8 cellular contexts compared by ENCODE assay signal in the genomic region with DNA sequence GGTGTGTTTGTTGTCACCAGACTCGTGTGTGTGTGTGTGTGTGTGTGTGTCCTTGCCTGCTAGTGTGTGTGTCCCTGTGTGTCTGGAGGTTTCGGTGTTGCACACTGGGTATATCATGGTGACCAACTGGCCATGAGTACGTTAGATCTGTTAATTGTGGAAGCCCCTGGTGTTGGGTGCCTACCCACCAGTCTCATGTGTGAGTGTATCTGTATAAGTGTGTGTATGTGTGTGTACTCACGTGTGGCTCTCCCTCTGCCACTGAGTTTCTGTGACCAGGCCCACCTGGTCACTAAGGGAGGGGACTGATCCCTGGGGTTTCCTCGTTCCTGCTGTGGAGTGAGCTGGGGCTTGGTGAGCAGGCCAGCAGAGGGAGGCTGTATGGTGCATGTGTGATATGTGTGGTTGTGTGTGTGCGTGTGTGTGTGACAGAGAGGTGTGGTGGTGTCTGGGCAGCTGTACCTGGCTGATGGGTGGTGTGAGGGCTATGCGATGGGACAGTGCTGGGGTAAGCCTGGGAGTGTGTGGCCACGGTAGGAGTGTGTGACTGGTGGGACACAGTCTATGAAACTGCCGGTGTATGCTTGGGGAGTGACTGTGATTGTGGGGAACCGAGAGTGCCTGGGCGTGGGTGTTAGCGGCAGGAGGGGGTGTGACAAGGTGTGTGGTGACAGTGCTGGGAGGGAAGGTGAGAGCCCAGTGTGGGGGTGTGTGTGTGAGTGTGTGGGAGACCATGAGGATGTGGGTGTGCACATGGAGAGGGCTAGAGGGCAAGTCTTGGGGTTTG. TPM values are rescaled to one million over a fixed set of nuclear protein-coding genes. Genes with fewer than 3 reads are reported as not detected.
DNase-seq lines count a peak whose midpoint lies in the region; ATAC-seq and TF ChIP-seq lines count a peak whose summit lies in the region.

No MANE protein-coding gene starts in this region.

- H3K27ac ChIP-seq in DOHH2 (ENCODE audit: low read depth, low read length) (peak overlapping the region; percentile 73), esophagus muscularis mucosa (replicated peaks in 1 of 4) (peak overlapping the region; percentile 81 to 86 (median 84)), smooth muscle cell (ENCODE audit: low read depth) (peak overlapping the region; percentile 40)

- no peak for TF ChIP-seq POLR2A in esophagus muscularis mucosa (IDR thresholded peaks at IDR 0.05; ENCODE audit: low read depth)

- H3F3A ChIP-seq in DOHH2 (ENCODE audit: control insufficient read depth, insufficient read depth) (peaks cover 27% of the 10 kb centered on the region), smooth muscle cell (ENCODE audit: low read depth) (no peaks in the 10 kb centered on the region)

- ATAC-seq in HG02884 (IDR thresholded peaks at IDR 0.05; ENCODE audit: unreplicated experiment) = peak; percentile 36

- peak overlapping the region; percentile 98 for H3K4me2 ChIP-seq in DOHH2 (ENCODE audit: low read length)
- peak overlapping the region; percentile 98 for H3K4me2 ChIP-seq in smooth muscle cell

- DNase-seq in activated CD8-positive, alpha-beta memory T cell treated with anti-CD3 and anti-CD28 coated beads for 24 hours = peak; percentile 72
- DNase-seq in esophagus muscularis mucosa (ENCODE audit: extremely low spot score) (no peak), smooth muscle cell (lab: John Stamatoyannopoulos, UW; ENCODE audit: unreplicated experiment) (no peak), SKM-1 (lab: John Stamatoyannopoulos, UW; ENCODE audit: unreplicated experiment) (no peak), ecto neural progenitor cell (ENCODE audit: low spot score) (no peak), NCI-H2107 (lab: John Stamatoyannopoulos, UW) (no peak)

- no peaks in the 10 kb centered on the region for H3K9me2 ChIP-seq in DOHH2 (replicated peaks; ENCODE audit: control insufficient read depth, low read length)

- no peak for TF ChIP-seq EP300 in esophagus muscularis mucosa (IDR thresholded peaks at IDR 0.05)

- H3K4me3 ChIP-seq in DOHH2 (ENCODE audit: low read length) (peak overlapping the region; percentile 95), esophagus muscularis mucosa (peak overlapping the region; percentile 79 to 92 (median 88)), smooth muscle cell (peak overlapping the region; percentile 94)

- WGBS in esophagus muscularis mucosa = 70% methylated on average over 8 of the region's 12 CpGs
- WGBS in smooth muscle cell (ENCODE audit: low lambda C conversion rate) = 73% methylated on average over 12 of the region's 12 CpGs

- peak overlapping the region; percentile 70 for H3K9ac ChIP-seq in smooth muscle cell (ENCODE audit: low read depth)

- TF ChIP-seq CTCF in DOHH2 (IDR thresholded peaks at IDR 0.05; ENCODE audit: low read depth, low read length, poor library complexity, severe bottlenecking) (peak; percentile 30), esophagus muscularis mucosa (IDR thresholded peaks at IDR 0.05) (no peak), smooth muscle cell (IDR thresholded peaks at IDR 0.05; ENCODE audit: borderline replicate concordance, insufficient read depth, poor library complexity, severe bottlenecking) (no peak)

- H3K4me1 ChIP-seq in DOHH2 (ENCODE audit: control insufficient read depth, low read length) = peaks cover 84% of the 10 kb centered on the region
- H3K4me1 ChIP-seq in esophagus muscularis mucosa = peaks cover 36 to 82% (median 64%) of the 10 kb centered on the region in 4 donors
- peaks cover 4% of the 10 kb centered on the region for H3K4me1 ChIP-seq in smooth muscle cell (ENCODE audit: low read depth)

- H3K9me3 ChIP-seq in DOHH2 (ENCODE audit: control insufficient read depth, insufficient read depth, low read length) (no peaks in the 10 kb centered on the region), esophagus muscularis mucosa (no peaks in the 10 kb centered on the region), smooth muscle cell (replicated peaks; ENCODE audit: low read depth) (no peaks in the 10 kb centered on the region)

- H3K27me3 ChIP-seq in DOHH2 (ENCODE audit: control insufficient read depth, low read length) = no peaks in the 10 kb centered on the region
- H3K27me3 ChIP-seq in esophagus muscularis mucosa = no peaks in the 10 kb centered on the region
- no peaks in the 10 kb centered on the region for H3K27me3 ChIP-seq in smooth muscle cell (ENCODE audit: low read depth)

- H3K79me2 ChIP-seq in DOHH2 (ENCODE audit: control insufficient read depth, low read length) = peaks cover 73% of the 10 kb centered on the region
- no peaks in the 10 kb centered on the region for H3K79me2 ChIP-seq in smooth muscle cell (ENCODE audit: low read depth)

- intact Hi-C loops in esophagus muscularis mucosa (cut with DNase I) = no loop called here

- H3K36me3 ChIP-seq in DOHH2 (ENCODE audit: control insufficient read depth, low read length) = peaks cover 48% of the 10 kb centered on the region
- peaks cover 0 to 6% (median 0%) of the 10 kb centered on the region in 4 donors for H3K36me3 ChIP-seq in esophagus muscularis mucosa
- H3K36me3 ChIP-seq in smooth muscle cell (ENCODE audit: low read depth) = no peaks in the 10 kb centered on the region

- H4K20me1 ChIP-seq in DOHH2 (ENCODE audit: control insufficient read depth, insufficient read depth, low read depth, low read length) (peaks cover 27% of the 10 kb centered on the region; the same call in 1 of the 2 replicates), smooth muscle cell (ENCODE audit: low read depth) (peaks cover 50% of the 10 kb centered on the region)

- H2AFZ ChIP-seq in smooth muscle cell (ENCODE audit: low read depth) = no peak overlapping the region

RNA-seq across cellular contexts. Expression of a gene that starts 1.9 kb away (rescaled TPM):
- 10 to 100 TPM in 3 of 4 donors, 1 to 10 TPM in 1; 7.0 to 16.7 (median 12.4) TPM for total RNA-seq in esophagus muscularis mucosa
- 6.1 and 6.5 TPM in 2 replicates for total RNA-seq in smooth muscle cell
- polyA plus RNA-seq in smooth muscle cell = 21.3 and 22.5 TPM in 2 replicates

RNA-seq across cellular contexts. Expression of a gene that starts 32.6 kb away (rescaled TPM):
- total RNA-seq in esophagus muscularis mucosa (10 to 100 TPM in 1 of 4 donors, 1 to 10 TPM in 3; 6.8 to 10.3 (median 9.0) TPM), smooth muscle cell (13.3 and 16.4 TPM in 2 replicates)
- 25.7 and 30.1 TPM in 2 replicates for polyA plus RNA-seq in smooth muscle cell
